ENCODE assay signal across 18 cellular contexts in genomic region chr15:81278306-81279029, GRCh38. TPM values are rescaled to one million over a fixed set of nuclear protein-coding genes. Genes with fewer than 3 reads are reported as not detected.
A peak's percentile ranks its signal among the peaks of the same experiment; 100 is the strongest.
DNase-seq lines count a peak whose midpoint lies in the region; ATAC-seq, FAIRE-seq and TF ChIP-seq lines count a peak whose summit lies in the region.
"Had no signal": no experiment of that assay in that cellular context is flagged by ENCODE, and none has a peak within 500 bp of the region (broad histone marks: within the 10 kb centered on the region; RNA-seq: fewer than 3 reads in every experiment).

No MANE protein-coding gene starts in this region.

- no peaks in the 10 kb centered on the region for H3K79me2 ChIP-seq in HepG2 (ENCODE audit: insufficient read depth, low read length)

- intact Hi-C loops in activated CD8-positive, alpha-beta T cell treated with anti-CD3 and anti-CD28 coated beads for 36 hours (cut with micrococcal nuclease): loop anchor here (5.0 kb wide), 1 partner anchor 54 kb away; no protein-coding TSS in a partner anchor
- intact Hi-C loops in HepG2 (cut with micrococcal nuclease; ENCODE audit: unreplicated experiment): no loop called here

- TF ChIP-seq POLR2A in HepG2 (IDR thresholded peaks at IDR 0.05; ENCODE audit: insufficient read depth in 1 of 2, low read depth in 2 of 2, low read length in 2 of 2): no peak

- H3K36me3 ChIP-seq in RWPE2 (ENCODE audit: low read depth): no peaks in the 10 kb centered on the region
- no peaks in the 10 kb centered on the region for H3K36me3 ChIP-seq in HepG2 (replicated peaks in 1 of 2; ENCODE audit: control insufficient read depth in 1 of 2, insufficient read depth in 2 of 2, low read length in 2 of 2)

- 26% methylated on average over 6 of the region's 6 CpGs for WGBS in HepG2 (ENCODE audit: low lambda C conversion rate)

- no peak overlapping the region for H3K9ac ChIP-seq in HepG2 (ENCODE audit: insufficient read depth, low read depth, low read length)
- H3K9ac ChIP-seq: BLaER1 treated with 17β-estradiol and CSF1 and Interleukin-3, amounts not matched to agents 10 nM and 100 nM had no signal

- in situ Hi-C loops in HepG2 (cut with HindIII; ENCODE audit: extremely low pct_ligation_motif_present, low pct_unique_long_range_greater_than_20kb): loop anchor here (5.0 kb wide), 1 partner anchor 124 kb away; no protein-coding TSS in a partner anchor

- H3K4me1 Mint-ChIP-seq in activated CD8-positive, alpha-beta T cell treated with anti-CD3 and anti-CD28 coated beads for 36 hours (ENCODE audit: low read depth): peaks cover 59% of the 10 kb centered on the region
- peaks cover 25% of the 10 kb centered on the region for H3K4me1 Mint-ChIP-seq in activated CD8-positive, alpha-beta T cell treated with anti-CD3 and anti-CD28 coated beads, Interleukin-2, amount 10 ng/mL, durations not matched to agents 7 days and 5 days (ENCODE audit: low read depth)
- peaks cover 42 to 80% (median 64%) of the 10 kb centered on the region in 4 donors for H3K4me1 Mint-ChIP-seq in naive thymus-derived CD8-positive, alpha-beta T cell

- H2AFZ ChIP-seq in HepG2 (ENCODE audit: low read length): no peak overlapping the region
- H2AFZ ChIP-seq: GM23338 had no signal

- H3K4me1 ChIP-seq in RWPE2 (ENCODE audit: insufficient read depth, poor library complexity, severe bottlenecking): peaks cover 16% of the 10 kb centered on the region
- no peaks in the 10 kb centered on the region for H3K4me1 ChIP-seq in HepG2 (ENCODE audit: insufficient read depth, low read length)

- H3K27me3 ChIP-seq in RWPE2 (ENCODE audit: insufficient read depth, poor library complexity, severe bottlenecking): no peaks in the 10 kb centered on the region
- H3K27me3 ChIP-seq in HepG2 (ENCODE audit: control insufficient read depth in 1 of 2, insufficient read depth in 2 of 2, low read length in 2 of 2): peaks cover 0 to 19% of the 10 kb centered on the region in 2 experiments; a peak in 2 of 5 replicates
- H3K27me3 ChIP-seq: BLaER1 treated with 17β-estradiol and CSF1 and Interleukin-3, amounts not matched to agents 10 nM and 100 nM had no signal

- POLR2A ChIA-PET in activated CD8-positive, alpha-beta T cell treated with anti-CD3 and anti-CD28 coated beads for 36 hours (lab: Charles Lee): interaction anchor here (1.0 to 7.2 kb wide), 7 partner anchors 8 to 133 kb away, joined by 3 to 42 read pairs (median 4); no protein-coding TSS in a partner anchor
- POLR2A ChIA-PET in activated CD8-positive, alpha-beta T cell treated with anti-CD3 and anti-CD28 coated beads, Interleukin-2, amount 10 ng/mL, durations not matched to agents 7 days and 5 days (lab: Charles Lee): interaction anchor here (1.3 to 1.8 kb wide), 2 partner anchors 22 to 30 kb away, joined by 5 to 9 read pairs; no protein-coding TSS in a partner anchor
- POLR2A ChIA-PET in HepG2 (lab: Yijun Ruan, JAX): no interaction called here
- POLR2A ChIA-PET in naive thymus-derived CD8-positive, alpha-beta T cell (lab: Charles Lee): interaction anchor here (0.6 to 16.6 kb wide), 5 partner anchors 8 to 54 kb away, joined by 3 to 491 read pairs (median 10); partner anchors contain the start of gene STARD5

- H4K20me1 ChIP-seq in HepG2 (ENCODE audit: insufficient read depth, low read length): no peaks in the 10 kb centered on the region
- H4K20me1 ChIP-seq: BLaER1 treated with 17β-estradiol and CSF1 and Interleukin-3, amounts not matched to agents 10 nM and 100 nM had no signal

- DNase-seq in activated CD8-positive, alpha-beta T cell treated with anti-CD3 and anti-CD28 coated beads for 36 hours: no peak
- no peak for DNase-seq in activated CD8-positive, alpha-beta T cell treated with anti-CD3 and anti-CD28 coated beads, Interleukin-2, amount 10 ng/mL, durations not matched to agents 7 days and 5 days
- DNase-seq in RWPE2 (ENCODE audit: low spot score): peak; percentile 35
- no peak for DNase-seq in HepG2 (ENCODE audit: low spot score)
- DNase-seq in naive thymus-derived CD8-positive, alpha-beta T cell: no peak
- no peak for DNase-seq in NCI-H1092 treated with DMSO at 0.1 percent for 48 hours (lab: John Stamatoyannopoulos, UW)
- DNase-seq: Calu3; CD4-positive, CD25-positive, alpha-beta regulatory T cell; DMS 273 treated with DMSO at 0.1 percent for 48 hours; H7 had no signal

- CTCF ChIA-PET in activated CD8-positive, alpha-beta T cell treated with anti-CD3 and anti-CD28 coated beads for 36 hours (lab: Charles Lee): interaction anchor here (1.0 to 7.6 kb wide), 5 partner anchors 8 to 122 kb away, joined by 3 to 52 read pairs (median 3); no protein-coding TSS in a partner anchor
- CTCF ChIA-PET in activated CD8-positive, alpha-beta T cell treated with anti-CD3 and anti-CD28 coated beads, Interleukin-2, amount 10 ng/mL, durations not matched to agents 7 days and 5 days (lab: Charles Lee): interaction anchor here (1.2 to 3.5 kb wide), 4 partner anchors 9 to 15 kb away, joined by 3 to 31 read pairs (median 4); no protein-coding TSS in a partner anchor
- CTCF ChIA-PET in HepG2 (lab: Yijun Ruan, JAX; ENCODE audit: low intra/inter-chr PET ratio, low total read pairs): no interaction called here

- H3K4me3 ChIP-seq in RWPE2 (ENCODE audit: severe bottlenecking) (no peak overlapping the region), HepG2 (replicated peaks in 1 of 3; ENCODE audit: insufficient read depth in 1 of 3, low read depth in 2 of 3, low read length in 3 of 3) (no peak overlapping the region)
- H3K4me3 ChIP-seq: BLaER1 treated with 17β-estradiol and CSF1 and Interleukin-3, amounts not matched to agents 10 nM and 100 nM; GM12878; GM23338 had no signal

- no peak for TF ChIP-seq CTCF in activated CD8-positive, alpha-beta T cell treated with anti-CD3 and anti-CD28 coated beads for 36 hours (IDR thresholded peaks at IDR 0.05)
- no peak for TF ChIP-seq CTCF in RWPE2 (IDR thresholded peaks at IDR 0.05; ENCODE audit: poor library complexity, severe bottlenecking)
- TF ChIP-seq CTCF in HepG2 (CRISPR knock-in tag; IDR thresholded peaks at IDR 0.05): no peak

- FAIRE-seq in HepG2 (lab: Jason Lieb, UNC): no peak
- FAIRE-seq: GM12878, GM18507 had no signal

- H3K27me3 Mint-ChIP-seq in activated CD8-positive, alpha-beta T cell treated with anti-CD3 and anti-CD28 coated beads for 36 hours: no peaks in the 10 kb centered on the region
- no peaks in the 10 kb centered on the region for H3K27me3 Mint-ChIP-seq in activated CD8-positive, alpha-beta T cell treated with anti-CD3 and anti-CD28 coated beads, Interleukin-2, amount 10 ng/mL, durations not matched to agents 7 days and 5 days (ENCODE audit: low read depth)
- no peaks in the 10 kb centered on the region for H3K27me3 Mint-ChIP-seq in naive thymus-derived CD8-positive, alpha-beta T cell
- H3K27me3 Mint-ChIP-seq: CD4-positive, CD25-positive, alpha-beta regulatory T cell; IgD-negative memory B cell had no signal

- no peak for TF ChIP-seq RAD21 in HepG2 (CRISPR knock-in tag; IDR thresholded peaks at IDR 0.05)

- H3K27ac ChIP-seq in RWPE2 (ENCODE audit: poor library complexity, severe bottlenecking) (no peak overlapping the region), HepG2 (ENCODE audit: extremely low read length, insufficient read depth, low read length) (no peak overlapping the region)
- H3K27ac ChIP-seq: 22Rv1; BLaER1 treated with 17β-estradiol and CSF1 and Interleukin-3, amounts not matched to agents 10 nM and 100 nM had no signal

- no peak overlapping the region for H3K4me2 ChIP-seq in HepG2 (ENCODE audit: low read depth, low read length)
- H3K4me2 ChIP-seq: BLaER1 treated with 17β-estradiol and CSF1 and Interleukin-3, amounts not matched to agents 10 nM and 100 nM; GM23338 had no signal

- peaks cover 38% of the 10 kb centered on the region for H3K36me3 Mint-ChIP-seq in activated CD8-positive, alpha-beta T cell treated with anti-CD3 and anti-CD28 coated beads for 36 hours (ENCODE audit: low read depth)
- peaks cover 19% of the 10 kb centered on the region for H3K36me3 Mint-ChIP-seq in activated CD8-positive, alpha-beta T cell treated with anti-CD3 and anti-CD28 coated beads, Interleukin-2, amount 10 ng/mL, durations not matched to agents 7 days and 5 days (ENCODE audit: low read depth)
- peaks cover 0 to 9% (median 7%) of the 10 kb centered on the region in 3 donors for H3K36me3 Mint-ChIP-seq in naive thymus-derived CD8-positive, alpha-beta T cell
- H3K36me3 Mint-ChIP-seq: CD4-positive, CD25-positive, alpha-beta regulatory T cell had no signal

- H3K9me3 ChIP-seq in RWPE2 (ENCODE audit: severe bottlenecking) (no peaks in the 10 kb centered on the region), HepG2 (ENCODE audit: low read length) (no peaks in the 10 kb centered on the region)

- no peak overlapping the region for H3K4me3 Mint-ChIP-seq in activated CD8-positive, alpha-beta T cell treated with anti-CD3 and anti-CD28 coated beads for 36 hours
- no peak overlapping the region for H3K4me3 Mint-ChIP-seq in activated CD8-positive, alpha-beta T cell treated with anti-CD3 and anti-CD28 coated beads, Interleukin-2, amount 10 ng/mL, durations not matched to agents 7 days and 5 days
- H3K4me3 Mint-ChIP-seq in naive thymus-derived CD8-positive, alpha-beta T cell: peak overlapping the region in 1 of 10 donors; percentile 8
- H3K4me3 Mint-ChIP-seq: CD4-positive, CD25-positive, alpha-beta regulatory T cell; GM23338; IgD-negative memory B cell had no signal

- peak overlapping the region; percentile 17 for H3K27ac Mint-ChIP-seq in activated CD8-positive, alpha-beta T cell treated with anti-CD3 and anti-CD28 coated beads for 36 hours
- H3K27ac Mint-ChIP-seq in activated CD8-positive, alpha-beta T cell treated with anti-CD3 and anti-CD28 coated beads, Interleukin-2, amount 10 ng/mL, durations not matched to agents 7 days and 5 days: no peak overlapping the region
- H3K27ac Mint-ChIP-seq in naive thymus-derived CD8-positive, alpha-beta T cell: peak overlapping the region in 7 of 10 donors; percentile 1 to 78 (median 4)
- H3K27ac Mint-ChIP-seq: GM23338 had no signal

- TF ChIP-seq EP300 in HepG2 (IDR thresholded peaks at IDR 0.05; ENCODE audit: low read depth in 2 of 2, low read length in 2 of 2): no peak
- no peak for TF ChIP-seq EP300 in HepG2 (CRISPR knock-in tag; IDR thresholded peaks at IDR 0.05; ENCODE audit: borderline replicate concordance)

- ATAC-seq in activated CD8-positive, alpha-beta T cell treated with anti-CD3 and anti-CD28 coated beads for 36 hours: no peak
- no peak for ATAC-seq in activated CD8-positive, alpha-beta T cell treated with anti-CD3 and anti-CD28 coated beads, Interleukin-2, amount 10 ng/mL, durations not matched to agents 7 days and 5 days
- ATAC-seq in RWPE2 (ENCODE audit: low read depth) (no peak), HepG2 (no peak), HG02885 (IDR thresholded peaks at IDR 0.05; ENCODE audit: poor library complexity, unreplicated experiment) (no peak), HG02870 (IDR thresholded peaks at IDR 0.05; ENCODE audit: unreplicated experiment) (no peak)
- ATAC-seq in naive thymus-derived CD8-positive, alpha-beta T cell: no peak
- ATAC-seq: GM12878, GM23338 had no signal

- BruUV-seq in HepG2 (replicated peaks; lab: Mats Ljungman, UMichigan): no TSS peak

- H3K9me3 Mint-ChIP-seq in activated CD8-positive, alpha-beta T cell treated with anti-CD3 and anti-CD28 coated beads for 36 hours: peaks cover 21% of the 10 kb centered on the region
- H3K9me3 Mint-ChIP-seq in activated CD8-positive, alpha-beta T cell treated with anti-CD3 and anti-CD28 coated beads, Interleukin-2, amount 10 ng/mL, durations not matched to agents 7 days and 5 days (ENCODE audit: insufficient read depth): peaks cover 14% of the 10 kb centered on the region
- peaks cover 2 to 15% (median 10%) of the 10 kb centered on the region in 9 donors for H3K9me3 Mint-ChIP-seq in naive thymus-derived CD8-positive, alpha-beta T cell

RNA-seq across cellular contexts. Expression of gene STARD5, which starts 45.5 kb away (rescaled TPM):
- 1 to 10 TPM; 6.7 to 6.9 TPM for total RNA-seq in activated CD8-positive, alpha-beta T cell treated with anti-CD3 and anti-CD28 coated beads for 36 hours
- total RNA-seq in activated CD8-positive, alpha-beta T cell treated with anti-CD3 and anti-CD28 coated beads, Interleukin-2, amount 10 ng/mL, durations not matched to agents 7 days and 5 days: 1 to 10 TPM; 4.9 to 5.3 TPM
- total RNA-seq in HepG2 (2016; rRNA removed; fragmentation: Illumina TruSeq; extraction: Trizol): 1.6 and 3.1 TPM in 2 replicates
- 1.0 and 1.6 TPM in 2 replicates for total RNA-seq in HepG2 (2016; cell fraction: cytosol; rRNA removed; fragmentation: Illumina TruSeq; extraction: Trizol; ENCODE audit: low read depth)
- 0.79 and 2.3 TPM in 2 replicates for total RNA-seq in HepG2 (2016; cell fraction: insoluble cytoplasmic fraction; rRNA removed; fragmentation: Illumina TruSeq; extraction: Trizol)
- total RNA-seq in HepG2 (2016; cell fraction: membrane; rRNA removed; fragmentation: Illumina TruSeq; extraction: Trizol): 1.0 and 1.2 TPM in 2 replicates
- 3.9 and 5.4 TPM in 2 replicates for total RNA-seq in HepG2 (2016; cell fraction: nucleus; rRNA removed; fragmentation: Illumina TruSeq; extraction: Trizol)
- polyA plus RNA-seq in HepG2 (2011; rRNA removed): 3.5 TPM in 2 replicates
- 2.2 and 2.3 TPM in 2 replicates for polyA plus RNA-seq in HepG2 (2011; cell fraction: cytosol; rRNA removed)
- polyA plus RNA-seq in HepG2 (2011; cell fraction: nucleus; rRNA removed): 13.0 and 14.0 TPM in 2 replicates
- 0.79 and 0.84 TPM in 2 replicates for polyA plus RNA-seq in HepG2 (2012)
- polyA plus RNA-seq in HepG2 (2016; cell fraction: cytosol; fragmentation: Illumina TruSeq; extraction: Trizol; ENCODE audit: low read depth): 0.96 and 0.98 TPM in 2 replicates
- 1.8 and 2.1 TPM in 2 replicates for polyA plus RNA-seq in HepG2 (2016; cell fraction: insoluble cytoplasmic fraction; fragmentation: Illumina TruSeq; extraction: Trizol; ENCODE audit: low read depth)
- polyA plus RNA-seq in HepG2 (2016; cell fraction: membrane; fragmentation: Illumina TruSeq; extraction: Trizol; ENCODE audit: low read depth): 1.00 and 1.8 TPM in 2 replicates
- 6.1 and 6.6 TPM in 2 replicates for polyA plus RNA-seq in HepG2 (2016; cell fraction: nucleus; fragmentation: Illumina TruSeq; extraction: Trizol; ENCODE audit: insufficient read depth, low read depth)
- polyA minus RNA-seq in HepG2 (2011; rRNA and poly(A)+ RNA removed; ENCODE audit: low replicate concordance): 2.2 and 3.7 TPM in 2 replicates
- polyA minus RNA-seq in HepG2 (2011; cell fraction: cytosol; rRNA and poly(A)+ RNA removed): 0.40 and 0.70 TPM in 2 replicates
- polyA minus RNA-seq in HepG2 (2011; cell fraction: nucleus; rRNA and poly(A)+ RNA removed): 13.5 and 14.9 TPM in 2 replicates
- 10 to 100 TPM; 10.8 to 12.8 TPM for total RNA-seq in naive thymus-derived CD8-positive, alpha-beta T cell
- 1 to 10 TPM; 3.8 to 6.9 (median 4.5) TPM for polyA plus RNA-seq in naive thymus-derived CD8-positive, alpha-beta T cell
